In genomic region chr7:20165146-20165510, GRCh38 we compare ENCODE assay signal across 21 cellular contexts. TPM values are rescaled to one million over a fixed set of nuclear protein-coding genes. Genes with fewer than 3 reads are reported as not detected.
DNase-seq lines count a peak whose midpoint lies in the region; ATAC-seq, FAIRE-seq and TF ChIP-seq lines count a peak whose summit lies in the region.
"Had no signal": no experiment of that assay in that cellular context is flagged by ENCODE, and none has a peak within 500 bp of the region (broad histone marks: within the 10 kb centered on the region; RNA-seq: fewer than 3 reads in every experiment).

No MANE protein-coding gene starts in this region.

- 97% methylated on average over 1 of the region's 1 CpG for WGBS in mesenchymal stem cell
- WGBS in suprapubic skin: 63% methylated on average over 1 of the region's 1 CpG
- WGBS in right lobe of liver (ENCODE audit: insufficient coverage, low coverage, low lambda C conversion rate, missing lambda C conversion rate): 50% methylated on average over 1 of the region's 1 CpG

- DNase-seq in GM18507 (ENCODE audit: extremely low spot score, insufficient read length, low read depth): no peak
- DNase-seq in astrocyte of the hippocampus (ENCODE audit: low read depth, low spot score): peak; percentile 35
- no peak for DNase-seq in mesenchymal stem cell
- DNase-seq in suprapubic skin (ENCODE audit: low spot score in 2 of 2): no peak
- DNase-seq in NCI-H187 treated with DMSO at 0.1 percent for 48 hours (lab: John Stamatoyannopoulos, UW): no peak
- no peak for DNase-seq in SJCRH30
- no peak for DNase-seq in right lobe of liver
- DNase-seq: ACHN, HFFc6, NCI-H1092, NCI-H1436 treated with DMSO at 0.1 percent for 48 hours, NCI-H2029, NCI-H510A treated with DMSO at 0.1 percent for 48 hours, PC-9, RPMI8226, SHP77 had no signal

- TF ChIP-seq POLR2A in suprapubic skin (IDR thresholded peaks at IDR 0.05): no peak
- no peak for TF ChIP-seq POLR2A in right lobe of liver (IDR thresholded peaks at IDR 0.05)

- no peaks in the 10 kb centered on the region for H3K4me1 ChIP-seq in mesenchymal stem cell (ENCODE audit: control insufficient read depth, insufficient read depth, low read depth, low read length)
- no peaks in the 10 kb centered on the region for H3K4me1 ChIP-seq in suprapubic skin
- no peaks in the 10 kb centered on the region for H3K4me1 ChIP-seq in SJCRH30
- H3K4me1 ChIP-seq in right lobe of liver: no peaks in the 10 kb centered on the region

- H3K4me3 ChIP-seq in mesenchymal stem cell (ENCODE audit: insufficient read depth in 1 of 2, low read depth in 1 of 2, low read length in 2 of 2): no peak overlapping the region
- no peak overlapping the region for H3K4me3 ChIP-seq in suprapubic skin
- no peak overlapping the region for H3K4me3 ChIP-seq in SJCRH30
- H3K4me3 ChIP-seq in right lobe of liver: no peak overlapping the region
- H3K4me3 ChIP-seq: PC-9, SK-N-MC had no signal

- H3K14ac ChIP-seq in mesenchymal stem cell (ENCODE audit: low read length in 2 of 2): no peak overlapping the region

- no peak overlapping the region for H2BK15ac ChIP-seq in mesenchymal stem cell (ENCODE audit: low read depth, poor library complexity, severe bottlenecking)

- TF ChIP-seq CTCF in suprapubic skin (IDR thresholded peaks at IDR 0.05) (no peak), right lobe of liver (IDR thresholded peaks at IDR 0.05) (no peak)

- TF ChIP-seq EP300 in suprapubic skin (IDR thresholded peaks at IDR 0.05): no peak

- no peak overlapping the region for H3K4ac ChIP-seq in mesenchymal stem cell (ENCODE audit: low read depth in 1 of 2, low read length in 2 of 2)

- no peak overlapping the region for H4K91ac ChIP-seq in mesenchymal stem cell (ENCODE audit: low read length)

- no peak overlapping the region for H3K18ac ChIP-seq in mesenchymal stem cell (ENCODE audit: low read depth in 1 of 2, low read length in 2 of 2)

- peak overlapping the region; percentile 40 for H3K9ac ChIP-seq in mesenchymal stem cell (ENCODE audit: low read length)

- H3K27ac ChIP-seq in mesenchymal stem cell (ENCODE audit: low read length, poor library complexity, severe bottlenecking): no peak overlapping the region
- peak overlapping the region; percentile 31 for H3K27ac ChIP-seq in suprapubic skin
- H3K27ac ChIP-seq in SJCRH30: no peak overlapping the region
- no peak overlapping the region for H3K27ac ChIP-seq in right lobe of liver
- H3K27ac ChIP-seq: C4-2B, PC-9 had no signal

- no peak overlapping the region for H2BK120ac ChIP-seq in mesenchymal stem cell (ENCODE audit: low read depth, low read length)

- H2BK5ac ChIP-seq in mesenchymal stem cell (ENCODE audit: low read depth, low read length, poor library complexity, severe bottlenecking): no peak overlapping the region

- H3K36me3 ChIP-seq in mesenchymal stem cell (ENCODE audit: control insufficient read depth in 1 of 2, insufficient read depth in 2 of 2, low read depth in 1 of 2, low read length in 2 of 2): no peaks in the 10 kb centered on the region
- H3K36me3 ChIP-seq in suprapubic skin: no peaks in the 10 kb centered on the region
- H3K36me3 ChIP-seq in SJCRH30: no peaks in the 10 kb centered on the region
- H3K36me3 ChIP-seq in right lobe of liver: no peaks in the 10 kb centered on the region

- no peaks in the 10 kb centered on the region for H3K79me1 ChIP-seq in mesenchymal stem cell (replicated peaks; ENCODE audit: low read length, poor library complexity, severe bottlenecking)

- no peaks in the 10 kb centered on the region for H3K9me3 ChIP-seq in mesenchymal stem cell (ENCODE audit: control insufficient read depth, low read length)
- H3K9me3 ChIP-seq in suprapubic skin: no peaks in the 10 kb centered on the region
- H3K9me3 ChIP-seq in SJCRH30 (replicated peaks): no peaks in the 10 kb centered on the region
- H3K9me3 ChIP-seq in right lobe of liver: no peaks in the 10 kb centered on the region

- no peak overlapping the region for H2BK12ac ChIP-seq in mesenchymal stem cell (ENCODE audit: low read length in 2 of 2)

- H2AFZ ChIP-seq in mesenchymal stem cell (ENCODE audit: low read depth, low read length): no peak overlapping the region
- H2AFZ ChIP-seq: PC-9 had no signal

- intact Hi-C loops in right lobe of liver (cut with DNase I): no loop called here

- ATAC-seq in HG03196 (IDR thresholded peaks at IDR 0.05; ENCODE audit: unreplicated experiment) (no peak), right lobe of liver (no peak)

- H3K27me3 ChIP-seq in mesenchymal stem cell (ENCODE audit: control insufficient read depth in 1 of 2, insufficient read depth in 1 of 2, low read length in 2 of 2) (no peaks in the 10 kb centered on the region), suprapubic skin (no peaks in the 10 kb centered on the region), SJCRH30 (no peaks in the 10 kb centered on the region), right lobe of liver (no peaks in the 10 kb centered on the region)

- FAIRE-seq in GM18507 (lab: Jason Lieb, UNC): peak; percentile 62
- FAIRE-seq: G401.6, HTR-8/SVneo had no signal

- no peak overlapping the region for H3K23ac ChIP-seq in mesenchymal stem cell (ENCODE audit: low read length in 2 of 2)

- no peak overlapping the region for H2AK5ac ChIP-seq in mesenchymal stem cell (ENCODE audit: low read length, severe bottlenecking)

- no peak overlapping the region for H4K8ac ChIP-seq in mesenchymal stem cell (ENCODE audit: low read length)

- H3K4me2 ChIP-seq in mesenchymal stem cell (ENCODE audit: low read length, poor library complexity, severe bottlenecking): no peak overlapping the region
- H3K4me2 ChIP-seq: PC-9 had no signal

RNA-seq across cellular contexts. Expression of gene MACC1, which starts 52.1 kb away (rescaled TPM):
- under 0.01 TPM for polyA plus RNA-seq in mesenchymal stem cell (2013, experiment 1 of 2)
- not detected for polyA plus RNA-seq in mesenchymal stem cell (2013, experiment 2 of 2)
- total RNA-seq in suprapubic skin (10 to 100 TPM in 3 of 4 donors, 1 to 10 TPM in 1; 8.6 to 13.0 (median 11.5) TPM), right lobe of liver (under 1 TPM; 0.13 to 0.93 (median 0.32) TPM)
- total RNA-seq in SJCRH30 (2014; rRNA removed; shearing (Covaris generic)): 0.08 TPM in 2 replicates
- total RNA-seq: HFFc6 had no signal
